14 cellular contexts compared by ENCODE assay signal in the genomic region with DNA sequence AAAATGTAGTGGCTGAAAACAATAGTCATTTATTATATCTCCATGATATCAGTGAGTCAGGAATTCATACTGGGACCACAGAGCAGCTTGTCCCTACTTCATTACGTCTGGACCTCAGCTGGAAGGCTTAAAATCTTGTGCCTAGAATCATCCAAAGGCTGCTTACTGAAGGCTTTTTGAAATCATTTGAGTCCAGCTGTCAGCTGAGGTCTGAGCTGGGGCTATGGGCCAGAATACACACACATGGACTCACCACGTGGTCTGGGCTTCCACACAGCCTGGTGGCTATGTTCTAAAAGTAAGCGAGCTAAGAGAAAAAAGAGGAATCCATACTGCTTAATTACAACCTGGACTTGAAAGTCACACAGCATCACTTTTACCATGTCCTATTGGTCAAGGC.
A peak's percentile ranks its signal among the peaks of the same experiment; 100 is the strongest.
DNase-seq lines count a peak whose midpoint lies in the region; ATAC-seq and TF ChIP-seq lines count a peak whose summit lies in the region.
"Had no signal": no experiment of that assay in that cellular context is flagged by ENCODE, and none has a peak within 500 bp of the region (broad histone marks: within the 10 kb centered on the region; RNA-seq: fewer than 3 reads in every experiment).

No MANE protein-coding gene starts in this region.

- peaks cover 0 to 16% (median 14%) of the 10 kb centered on the region in 5 donors for H3K27me3 Mint-ChIP-seq in naive thymus-derived CD4-positive, alpha-beta T cell
- H3K27me3 Mint-ChIP-seq: IgD-negative memory B cell had no signal

- H3K27ac ChIP-seq in colonic mucosa (no peak overlapping the region), lower lobe of right lung (no peak overlapping the region), tibial artery (no peak overlapping the region)
- H3K27ac ChIP-seq in naive thymus-derived CD4-positive, alpha-beta T cell (ENCODE audit: low read depth, low read length), result no peak overlapping the region
- H3K27ac ChIP-seq: ascending aorta, right lobe of liver had no signal

- H3K4me3 ChIP-seq in colonic mucosa (no peak overlapping the region), lower lobe of right lung (no peak overlapping the region), tibial artery (no peak overlapping the region)
- no peak overlapping the region for H3K4me3 ChIP-seq in naive thymus-derived CD4-positive, alpha-beta T cell (ENCODE audit: low read length)
- H3K4me3 ChIP-seq: ascending aorta, right lobe of liver had no signal

- peaks cover 0 to 1% (median 0%) of the 10 kb centered on the region in 11 donors for H3K9me3 Mint-ChIP-seq in naive thymus-derived CD4-positive, alpha-beta T cell
- H3K9me3 Mint-ChIP-seq: CD8-positive, alpha-beta T cell had no signal

- H3K27me3 ChIP-seq in colonic mucosa, result no peaks in the 10 kb centered on the region
- no peaks in the 10 kb centered on the region for H3K27me3 ChIP-seq in lower lobe of right lung (ENCODE audit: low read depth)
- no peaks in the 10 kb centered on the region for H3K27me3 ChIP-seq in tibial artery
- no peaks in the 10 kb centered on the region for H3K27me3 ChIP-seq in naive thymus-derived CD4-positive, alpha-beta T cell (ENCODE audit: control insufficient read depth in 2 of 2, insufficient read depth in 2 of 2, low read length in 2 of 2)
- H3K27me3 ChIP-seq: ascending aorta, right lobe of liver had no signal

- H3K4me1 ChIP-seq in colonic mucosa, result no peaks in the 10 kb centered on the region
- no peaks in the 10 kb centered on the region for H3K4me1 ChIP-seq in lower lobe of right lung
- H3K4me1 ChIP-seq in tibial artery, result peaks cover 0 to 5% (median 0%) of the 10 kb centered on the region in 4 donors
- no peaks in the 10 kb centered on the region for H3K4me1 ChIP-seq in naive thymus-derived CD4-positive, alpha-beta T cell (ENCODE audit: control insufficient read depth in 2 of 2, insufficient read depth in 2 of 2, low read length in 2 of 2)
- H3K4me1 ChIP-seq: ascending aorta, right lobe of liver had no signal

- no peaks in the 10 kb centered on the region for H3K9me3 ChIP-seq in colonic mucosa
- no peaks in the 10 kb centered on the region for H3K9me3 ChIP-seq in lower lobe of right lung
- H3K9me3 ChIP-seq in tibial artery, result no peaks in the 10 kb centered on the region
- H3K9me3 ChIP-seq in naive thymus-derived CD4-positive, alpha-beta T cell (ENCODE audit: control insufficient read depth in 2 of 3, low read length in 3 of 3), result no peaks in the 10 kb centered on the region
- H3K9me3 ChIP-seq: ascending aorta, right lobe of liver had no signal

- H3K27ac Mint-ChIP-seq in naive thymus-derived CD4-positive, alpha-beta T cell, result no peak overlapping the region
- H3K27ac Mint-ChIP-seq: CD8-positive, alpha-beta T cell; IgD-negative memory B cell had no signal

- CTCF ChIA-PET in naive thymus-derived CD4-positive, alpha-beta T cell (lab: Charles Lee), result interaction anchor here (2.1 kb wide), 1 partner anchor 9 kb away, joined by 9 read pairs; no protein-coding TSS in a partner anchor

- no peak overlapping the region for H3K9ac ChIP-seq in colonic mucosa (ENCODE audit: low read depth in 2 of 2, low read length in 2 of 2)

- DNase-seq in NCI-H82 treated with DMSO at 0.1 percent for 48 hours (lab: John Stamatoyannopoulos, UW; ENCODE audit: unreplicated experiment) (peak; percentile 33), colonic mucosa (peak; percentile 20), lower lobe of right lung (no peak), tibial artery (peak; percentile 31 to 74)
- no peak for DNase-seq in NK-92 treated with Interleukin-12 subunit alpha and Interleukin-12 subunit beta, amount 100 ng/mL, for 24 hours (lab: John Stamatoyannopoulos, UW)
- DNase-seq in naive thymus-derived CD4-positive, alpha-beta T cell, result no peak
- DNase-seq: activated T-cell treated with anti-CD3 and anti-CD28 coated beads, Interleukin-2, amount 50 U/mL, for 48 hours; CD8-positive, alpha-beta T cell; NCI-H1694; NCI-H774; right lobe of liver had no signal

- H3K36me3 Mint-ChIP-seq in naive thymus-derived CD4-positive, alpha-beta T cell, result no peaks in the 10 kb centered on the region
- H3K36me3 Mint-ChIP-seq: CD8-positive, alpha-beta T cell; IgD-negative memory B cell had no signal

- no peak for TF ChIP-seq CTCF in colonic mucosa (IDR thresholded peaks at IDR 0.05)
- TF ChIP-seq CTCF in lower lobe of right lung (IDR thresholded peaks at IDR 0.05), result no peak
- TF ChIP-seq CTCF in tibial artery (IDR thresholded peaks at IDR 0.05), result no peak

- POLR2A ChIA-PET in naive thymus-derived CD4-positive, alpha-beta T cell (lab: Charles Lee), result no interaction called here

- H3K4me3 Mint-ChIP-seq in naive thymus-derived CD4-positive, alpha-beta T cell, result no peak overlapping the region
- H3K4me3 Mint-ChIP-seq: CD8-positive, alpha-beta T cell; IgD-negative memory B cell had no signal

- no peaks in the 10 kb centered on the region for H3K36me3 ChIP-seq in colonic mucosa
- no peaks in the 10 kb centered on the region for H3K36me3 ChIP-seq in lower lobe of right lung
- no peaks in the 10 kb centered on the region for H3K36me3 ChIP-seq in tibial artery
- H3K36me3 ChIP-seq in naive thymus-derived CD4-positive, alpha-beta T cell (ENCODE audit: control insufficient read depth in 2 of 3, insufficient read depth in 3 of 3, low read length in 3 of 3), result no peaks in the 10 kb centered on the region
- H3K36me3 ChIP-seq: ascending aorta, right lobe of liver had no signal

- H3K4me1 Mint-ChIP-seq in naive thymus-derived CD4-positive, alpha-beta T cell, result no peaks in the 10 kb centered on the region
- H3K4me1 Mint-ChIP-seq: IgD-negative memory B cell had no signal

- ATAC-seq in lower lobe of right lung (peak; percentile 45 to 67), HG03439 (IDR thresholded peaks at IDR 0.05; ENCODE audit: unreplicated experiment) (no peak)
- ATAC-seq in naive thymus-derived CD4-positive, alpha-beta T cell, result no peak
- ATAC-seq: CD8-positive, alpha-beta T cell had no signal

- intact Hi-C loops in colonic mucosa (cut with DNase I) (no loop called here), lower lobe of right lung (cut with DNase I) (no loop called here), tibial artery (cut with DNase I; ENCODE audit: low total_unique reads) (no loop called here)
- intact Hi-C loops in naive thymus-derived CD4-positive, alpha-beta T cell (cut with micrococcal nuclease), result no loop called here

Comparison
In these comparisons a context has a peak if more than half of its experiments do, and no peak if none do; other contexts are left out.
1. DNase-seq: peak in NCI-H82 treated with DMSO at 0.1 percent for 48 hours (single experiment), colonic mucosa (single experiment) and tibial artery (2 of 2); none in lower lobe of right lung (single experiment), NK-92 treated with Interleukin-12 subunit alpha and Interleukin-12 subunit beta, amount 100 ng/mL, for 24 hours (single experiment) and naive thymus-derived CD4-positive, alpha-beta T cell (0 of 9).
2. ATAC-seq: peak in lower lobe of right lung (2 of 2); none in HG03439 (single experiment) and naive thymus-derived CD4-positive, alpha-beta T cell (single experiment).